ENCODE assay signal across 13 cellular contexts in genomic region chrX:24020280-24020876, GRCh38. TPM values are rescaled to one million over a fixed set of nuclear protein-coding genes. Genes with fewer than 3 reads are reported as not detected.
DNase-seq lines count a peak whose midpoint lies in the region; ATAC-seq and TF ChIP-seq lines count a peak whose summit lies in the region.
"Had no signal": no experiment of that assay in that cellular context is flagged by ENCODE, and none has a peak within 500 bp of the region (broad histone marks: within the 10 kb centered on the region; RNA-seq: fewer than 3 reads in every experiment).

No MANE protein-coding gene starts in this region.

- H3K79me2 ChIP-seq in DND-41 (ENCODE audit: insufficient read depth, low read length): peaks cover 91% of the 10 kb centered on the region

- H3K4me1 ChIP-seq in DND-41 (ENCODE audit: insufficient read depth, low read length): peaks cover 26% of the 10 kb centered on the region; the same call in 1 of the 2 replicates
- H3K4me1 ChIP-seq in lower lobe of right lung: peaks cover 4% of the 10 kb centered on the region

- no peaks in the 10 kb centered on the region for H3K9me3 ChIP-seq in DND-41 (ENCODE audit: insufficient read depth, low read length, severe bottlenecking)
- no peaks in the 10 kb centered on the region for H3K9me3 ChIP-seq in lower lobe of right lung
- H3K9me3 ChIP-seq: thoracic aorta had no signal

- H4K20me1 ChIP-seq in DND-41 (ENCODE audit: insufficient read depth, low read length): no peaks in the 10 kb centered on the region; the same call in 1 of the 2 replicates

- no peaks in the 10 kb centered on the region for H3K9me3 Mint-ChIP-seq in HFFc6
- no peaks in the 10 kb centered on the region for H3K9me3 Mint-ChIP-seq in activated naive CD8-positive, alpha-beta T cell treated with anti-CD3 and anti-CD28 coated beads, Interleukin-2, amount 50 U/mL, for 24 hours
- no peaks in the 10 kb centered on the region for H3K9me3 Mint-ChIP-seq in type B pancreatic cell

- H3K4me3 Mint-ChIP-seq in HFFc6 (no peak overlapping the region), type B pancreatic cell (no peak overlapping the region)
- peak overlapping the region; percentile 50 for H3K4me3 Mint-ChIP-seq in activated naive CD8-positive, alpha-beta T cell treated with anti-CD3 and anti-CD28 coated beads, Interleukin-2, amount 50 U/mL, for 24 hours

- no peak for ATAC-seq in DND-41 (ENCODE audit: insufficient read depth, low read depth)
- ATAC-seq in activated naive CD8-positive, alpha-beta T cell treated with anti-CD3 and anti-CD28 coated beads, Interleukin-2, amount 50 U/mL, for 24 hours: no peak
- ATAC-seq in lower lobe of right lung: no peak

- H3K27me3 Mint-ChIP-seq in HFFc6 (ENCODE audit: insufficient read depth) (no peaks in the 10 kb centered on the region), type B pancreatic cell (no peaks in the 10 kb centered on the region)
- no peaks in the 10 kb centered on the region for H3K27me3 Mint-ChIP-seq in activated naive CD8-positive, alpha-beta T cell treated with anti-CD3 and anti-CD28 coated beads, Interleukin-2, amount 50 U/mL, for 24 hours

- peak overlapping the region; percentile 26; the same call in 1 of the 2 replicates for H3K27ac Mint-ChIP-seq in HFFc6
- peak overlapping the region; percentile 46 for H3K27ac Mint-ChIP-seq in activated naive CD8-positive, alpha-beta T cell treated with anti-CD3 and anti-CD28 coated beads, Interleukin-2, amount 50 U/mL, for 24 hours
- H3K27ac Mint-ChIP-seq in type B pancreatic cell: no peak overlapping the region

- H3K4me1 Mint-ChIP-seq in HFFc6 (ENCODE audit: low read depth) (peaks cover 26% of the 10 kb centered on the region), type B pancreatic cell (ENCODE audit: unreplicated experiment) (peaks cover 30% of the 10 kb centered on the region)
- H3K4me1 Mint-ChIP-seq in activated naive CD8-positive, alpha-beta T cell treated with anti-CD3 and anti-CD28 coated beads, Interleukin-2, amount 50 U/mL, for 24 hours: peaks cover 44% of the 10 kb centered on the region

- no peak overlapping the region for H3K27ac ChIP-seq in DND-41 (ENCODE audit: low read length)
- H3K27ac ChIP-seq in lower lobe of right lung: no peak overlapping the region

- H3K27me3 ChIP-seq in DND-41 (ENCODE audit: insufficient read depth, low read length, poor library complexity): no peaks in the 10 kb centered on the region
- H3K27me3 ChIP-seq in lower lobe of right lung (ENCODE audit: low read depth): no peaks in the 10 kb centered on the region

- intact Hi-C loops in lower lobe of right lung (cut with DNase I): no loop called here

- H3K4me3 ChIP-seq in DND-41 (ENCODE audit: low read depth in 1 of 2, low read length in 2 of 2) (no peak overlapping the region), lower lobe of right lung (no peak overlapping the region)
- H3K4me3 ChIP-seq: thoracic aorta had no signal

- H3K36me3 Mint-ChIP-seq in HFFc6 (ENCODE audit: low read depth): 0 out of 2 replicates have a peak, but pooled peaks cover 7% of the 10 kb centered on the region
- peaks cover 17% of the 10 kb centered on the region for H3K36me3 Mint-ChIP-seq in activated naive CD8-positive, alpha-beta T cell treated with anti-CD3 and anti-CD28 coated beads, Interleukin-2, amount 50 U/mL, for 24 hours (ENCODE audit: low read depth)
- H3K36me3 Mint-ChIP-seq in type B pancreatic cell: peaks cover 18% of the 10 kb centered on the region

- H3K4me2 ChIP-seq in DND-41 (ENCODE audit: insufficient read depth, low read length): peak overlapping the region; percentile 64; the same call in 1 of the 2 replicates

- peak overlapping the region; percentile 18; the same call in 1 of the 2 replicates for H3K9ac ChIP-seq in DND-41 (ENCODE audit: low read depth, low read length)

- peaks cover 8% of the 10 kb centered on the region; the same call in 1 of the 2 replicates for H3K36me3 ChIP-seq in DND-41 (ENCODE audit: insufficient read depth, low read length)
- H3K36me3 ChIP-seq in lower lobe of right lung: no peaks in the 10 kb centered on the region
- H3K36me3 ChIP-seq: thoracic aorta had no signal

- TF ChIP-seq CTCF in DND-41 (IDR thresholded peaks at IDR 0.05; ENCODE audit: borderline replicate concordance, extremely low read depth, low read length, poor library complexity, severe bottlenecking) (no peak), HFFc6 (IDR thresholded peaks at IDR 0.05) (no peak), lower lobe of right lung (IDR thresholded peaks at IDR 0.05) (no peak), type B pancreatic cell (conservative IDR thresholded peaks at IDR 0.05) (no peak)

- H2AFZ ChIP-seq in DND-41 (ENCODE audit: low read depth, low read length): no peak overlapping the region

- DNase-seq in DND-41 (no peak), HFFc6 (no peak), iris pigment epithelial cell (ENCODE audit: low read depth) (peak; percentile 5), lower lobe of right lung (no peak), type B pancreatic cell (ENCODE audit: extremely low spot score, unreplicated experiment) (no peak), NCI-H146 treated with DMSO at 0.1 percent for 48 hours (lab: John Stamatoyannopoulos, UW; ENCODE audit: unreplicated experiment) (no peak)
- no peak for DNase-seq in activated naive CD8-positive, alpha-beta T cell treated with anti-CD3 and anti-CD28 coated beads, Interleukin-2, amount 50 U/mL, for 24 hours
- DNase-seq: Calu3, hippocampal formation, NCI-H1436 treated with DMSO at 0.1 percent for 48 hours, NCI-H510A treated with DMSO at 0.1 percent for 48 hours, RPMI8226 had no signal

RNA-seq across cellular contexts. Expression of gene KLHL15, which starts 6.6 kb away (rescaled TPM):
- 1 to 10 TPM; 6.6 to 9.0 (median 7.8) TPM for total RNA-seq in HFFc6 (2021; fragmentation: NEBNext Ultra II Directional; extraction: Animal tissue kit (Norgen Biotek cat#: 25700))
- total RNA-seq in lower lobe of right lung (6.3 TPM), type B pancreatic cell (ENCODE audit: low replicate concordance) (12.0 and 17.6 TPM in 2 replicates)

RNA-seq across cellular contexts. Expression of gene EIF2S3, which starts 34.4 kb away (rescaled TPM):
- 100 to 1,000 TPM; 137 to 153 (median 145) TPM for total RNA-seq in HFFc6 (2021; fragmentation: NEBNext Ultra II Directional; extraction: Animal tissue kit (Norgen Biotek cat#: 25700))
- total RNA-seq in lower lobe of right lung (174 TPM), type B pancreatic cell (ENCODE audit: low replicate concordance) (368 and 418 TPM in 2 replicates)
